8 cellular contexts compared by ENCODE assay signal in the genomic region with DNA sequence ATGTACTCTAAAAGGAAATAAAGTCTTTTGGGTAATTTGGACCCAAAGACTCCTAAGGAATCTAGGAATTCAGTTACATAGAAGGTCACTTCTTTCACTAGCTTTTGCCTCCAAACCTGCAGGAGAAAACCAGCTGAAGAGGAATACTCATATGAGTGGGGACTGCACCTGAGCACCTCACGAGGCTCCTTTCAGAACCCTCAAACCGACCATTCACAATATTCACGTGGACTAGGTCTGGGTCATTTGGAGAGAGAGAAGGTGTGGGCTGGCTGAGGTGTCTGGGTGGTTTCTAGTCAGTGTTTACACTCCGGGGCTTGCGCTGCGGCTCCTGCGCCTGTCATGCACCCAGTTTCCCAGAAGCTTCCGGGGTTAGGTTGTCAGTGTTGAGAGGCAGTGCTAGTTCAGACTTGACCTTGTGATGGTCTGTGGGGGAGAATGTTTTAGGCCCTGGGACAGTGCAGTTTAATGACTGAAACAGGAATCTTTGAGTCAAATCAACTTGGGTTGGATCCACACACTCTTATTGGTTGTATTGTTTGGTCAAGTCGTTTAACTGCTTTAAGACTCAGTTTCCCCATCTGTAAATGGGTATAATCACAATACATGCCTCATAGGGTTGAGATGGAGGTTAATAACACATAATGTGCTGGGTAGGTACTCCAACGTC.
DNase-seq lines count a peak whose midpoint lies in the region; ATAC-seq, FAIRE-seq and TF ChIP-seq lines count a peak whose summit lies in the region.

No MANE protein-coding gene starts in this region.

- no peaks in the 10 kb centered on the region for H3K36me3 ChIP-seq in effector memory CD4-positive, alpha-beta T cell (ENCODE audit: control insufficient read depth, insufficient read depth, low read length)

- no peak for TF ChIP-seq CTCF in GM13976 (IDR thresholded peaks at IDR 0.05; ENCODE audit: borderline replicate concordance, control extremely low read depth, extremely low read depth, insufficient read depth, missing control alignments)

- H3K4me1 ChIP-seq in effector memory CD4-positive, alpha-beta T cell (ENCODE audit: control insufficient read depth, insufficient read depth, low read length, poor library complexity, severe bottlenecking) = peaks cover 54% of the 10 kb centered on the region

- ATAC-seq in HG02588 (IDR thresholded peaks at IDR 0.05; ENCODE audit: unreplicated experiment) = peak; percentile 85
- peak; percentile 76 for ATAC-seq in T-helper 17 cell

- H3K27ac Mint-ChIP-seq in T-helper 17 cell = peak overlapping the region; percentile 99

- peak overlapping the region; percentile 69 for H3K27ac ChIP-seq in effector memory CD4-positive, alpha-beta T cell (ENCODE audit: insufficient read depth, low read length, poor library complexity, severe bottlenecking)

- H3K4me3 ChIP-seq in effector memory CD4-positive, alpha-beta T cell (ENCODE audit: insufficient read depth, low read depth, low read length, poor library complexity, severe bottlenecking) = peak overlapping the region; percentile 3

- H3K9me3 ChIP-seq in T-helper 17 cell (ENCODE audit: control insufficient read depth, low read length, poor library complexity, severe bottlenecking) = no peaks in the 10 kb centered on the region
- no peaks in the 10 kb centered on the region for H3K9me3 ChIP-seq in effector memory CD4-positive, alpha-beta T cell (ENCODE audit: control insufficient read depth, low read length)

- H3K27me3 ChIP-seq in effector memory CD4-positive, alpha-beta T cell (replicated peaks; ENCODE audit: control insufficient read depth, insufficient read depth, low read length, poor library complexity, severe bottlenecking) = no peaks in the 10 kb centered on the region

- no peak for FAIRE-seq in HTR-8/SVneo (lab: Jason Lieb, UNC)

- H3K27me3 Mint-ChIP-seq in T-helper 17 cell = no peaks in the 10 kb centered on the region

- H3K4me3 Mint-ChIP-seq in T-helper 17 cell = peak overlapping the region; percentile 81

- peak; percentile 77 for DNase-seq in GM13976 (ENCODE audit: low spot score)
- peak; percentile 23 to 51 (median 42) for DNase-seq in T-helper 17 cell
- DNase-seq in effector memory CD4-positive, alpha-beta T cell = peak; percentile 34 to 52 (median 38)
- peak; percentile 37 to 43 for DNase-seq in stimulated activated CD8-positive, alpha-beta memory T cell treated with anti-CD3 and anti-CD28 coated beads, Interleukin-2, amount 100 ng/mL, for 48 hours (ENCODE audit: low read depth in 2 of 2)
- DNase-seq in NCI-H1930 (lab: John Stamatoyannopoulos, UW) = no peak
- no peak for DNase-seq in HTR-8/SVneo (ENCODE audit: insufficient read length, low spot score)
- no peak for DNase-seq in SIG-M5 treated with dmso at 0.1 percent for 504 hours (lab: John Stamatoyannopoulos, UW; ENCODE audit: unreplicated experiment)

- peaks cover 74% of the 10 kb centered on the region for H3K4me1 Mint-ChIP-seq in T-helper 17 cell

- in situ Hi-C loops in GM13976 (cut with MboI; ENCODE audit: low sequenced_read_pairs, unreplicated experiment) = no loop called here

- H3K36me3 Mint-ChIP-seq in T-helper 17 cell (ENCODE audit: low read depth) = peaks cover 3% of the 10 kb centered on the region

Comparison
In these comparisons a context has a peak if more than half of its experiments do, and no peak if none do; other contexts are left out.
1. DNase-seq: peak in GM13976 (single experiment), T-helper 17 cell (3 of 3), effector memory CD4-positive, alpha-beta T cell (3 of 3) and stimulated activated CD8-positive, alpha-beta memory T cell treated with anti-CD3 and anti-CD28 coated beads, Interleukin-2, amount 100 ng/mL, for 48 hours (2 of 2); none in NCI-H1930 (0 of 2), HTR-8/SVneo (single experiment) and SIG-M5 treated with dmso at 0.1 percent for 504 hours (single experiment).